21 cellular contexts compared by ENCODE assay signal in the genomic region with DNA sequence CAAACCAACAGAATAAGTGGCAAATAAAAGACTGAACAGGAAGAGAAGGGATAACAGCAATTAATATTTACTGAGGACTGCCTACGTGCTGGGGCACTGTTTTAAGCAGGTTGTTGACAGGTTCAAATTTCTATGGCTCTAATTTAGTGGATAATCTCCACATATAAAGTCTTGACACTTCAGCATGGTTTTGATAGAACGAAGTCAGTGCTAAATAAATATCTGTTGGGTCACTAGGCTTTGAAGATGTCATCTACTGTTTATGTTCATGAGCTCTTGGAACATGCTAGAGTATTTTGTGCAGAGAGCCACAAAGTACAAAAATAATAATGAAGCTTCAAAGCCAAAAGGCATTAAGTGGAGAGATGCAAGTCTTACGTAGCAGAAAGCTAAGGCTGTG.
"Had no signal": no experiment of that assay in that cellular context is flagged by ENCODE, and none has a peak within 500 bp of the region (broad histone marks: within the 10 kb centered on the region; RNA-seq: fewer than 3 reads in every experiment).

No MANE protein-coding gene starts in this region.

- H3K4me1 Mint-ChIP-seq: endodermal cell, nephron had no signal

- H3K36me3 ChIP-seq: colonic mucosa, left lung, prostate gland had no signal

- H3K27me3 Mint-ChIP-seq: naive B cell had no signal

- H3K27me3 ChIP-seq: colonic mucosa, foreskin keratinocyte, left lung, sigmoid colon, stomach had no signal

- H3K4me3 ChIP-seq: colonic mucosa, left lung, lower lobe of right lung, prostate gland, sigmoid colon, stomach, thoracic aorta had no signal

- H3K27ac ChIP-seq: colonic mucosa, foreskin keratinocyte, left lung, lower lobe of right lung, parathyroid adenoma, prostate gland, sigmoid colon, stomach, thoracic aorta had no signal

- H3K27ac Mint-ChIP-seq: endodermal cell, immature natural killer cell, nephron had no signal

- ATAC-seq: foreskin keratinocyte, left lung, lower lobe of right lung had no signal

- H3K4me3 Mint-ChIP-seq: endodermal cell, immature natural killer cell, naive B cell, nephron had no signal

- DNase-seq: colonic mucosa; effector CD4-positive, alpha-beta T cell; endodermal cell; erythroblast; foreskin keratinocyte; immature natural killer cell; left lung; lower lobe of right lung; mesendoderm; naive B cell; sigmoid colon; small intestine; stimulated activated CD4-positive, alpha-beta T cell treated with anti-CD3 and anti-CD28 coated beads, Interleukin-12 subunit alpha, Interleukin-12 subunit beta, amount 100 ng/mL, for 4 hours; stimulated activated naive CD4-positive, alpha-beta T cell; stomach; substantia nigra; trophoblast cell had no signal

- H3K4me1 ChIP-seq: colonic mucosa, foreskin keratinocyte, left lung, lower lobe of right lung, parathyroid adenoma, prostate gland, sigmoid colon had no signal

- H2AFZ ChIP-seq: parathyroid adenoma had no signal

- H3K9ac ChIP-seq: parathyroid adenoma had no signal

- H3K9me3 Mint-ChIP-seq: endodermal cell, immature natural killer cell, naive B cell, nephron had no signal

- H3K9me3 ChIP-seq: colonic mucosa, left lung, lower lobe of right lung, prostate gland, sigmoid colon, stomach, thoracic aorta had no signal
